8 cellular contexts compared by ENCODE assay signal in genomic region chr2:127293386-127293757, GRCh38. TPM values are rescaled to one million over a fixed set of nuclear protein-coding genes. Genes with fewer than 3 reads are reported as not detected.
DNase-seq lines count a peak whose midpoint lies in the region; ATAC-seq, FAIRE-seq and TF ChIP-seq lines count a peak whose summit lies in the region.

No MANE protein-coding gene starts in this region.

- no peak for TF ChIP-seq CTCF in astrocyte (IDR thresholded peaks at IDR 0.05; ENCODE audit: insufficient read depth, low read depth, low read length)

- no peaks in the 10 kb centered on the region for H3K27me3 ChIP-seq in HUES64 (ENCODE audit: insufficient read depth, low read length)
- no peaks in the 10 kb centered on the region for H3K27me3 ChIP-seq in astrocyte (ENCODE audit: insufficient read depth, low read length)
- no peaks in the 10 kb centered on the region for H3K27me3 ChIP-seq in stomach smooth muscle (ENCODE audit: control insufficient read depth in 1 of 2, insufficient read depth in 2 of 2, low read length in 2 of 2)

- 12% methylated on average over 13 of the region's 13 CpGs for WGBS in HUES64

- peak overlapping the region; percentile 85 for H2AFZ ChIP-seq in astrocyte (ENCODE audit: low read depth, low read length)

- H3K27ac ChIP-seq in HUES64 (ENCODE audit: low read depth, low read length): peak overlapping the region; percentile 87; the same call in 1 of the 2 replicates
- peak overlapping the region; percentile 85 for H3K27ac ChIP-seq in astrocyte (ENCODE audit: low read depth, low read length)
- peak overlapping the region; percentile 64 for H3K27ac ChIP-seq in stomach smooth muscle (ENCODE audit: low read length)

- H3K9ac ChIP-seq in HUES64 (ENCODE audit: low read depth, low read length) (peak overlapping the region; percentile 93), astrocyte (ENCODE audit: low read length) (peak overlapping the region; percentile 90), stomach smooth muscle (ENCODE audit: low read length in 2 of 2) (peak overlapping the region; percentile 80 to 89)

- peaks cover 15% of the 10 kb centered on the region for H3K36me3 Mint-ChIP-seq in astrocyte (ENCODE audit: low read depth, unreplicated experiment)

- peaks cover 41% of the 10 kb centered on the region for H3K79me2 ChIP-seq in astrocyte (ENCODE audit: insufficient read depth, low read length)

- no peaks in the 10 kb centered on the region for H3K9me3 Mint-ChIP-seq in astrocyte (ENCODE audit: unreplicated experiment)

- H3K27me3 Mint-ChIP-seq in astrocyte (ENCODE audit: low read depth, unreplicated experiment): no peaks in the 10 kb centered on the region

- H3K4me3 ChIP-seq in HUES64 (ENCODE audit: low read length): peak overlapping the region; percentile 98
- peak overlapping the region; percentile 96 for H3K4me3 ChIP-seq in astrocyte (ENCODE audit: insufficient read depth, low read depth, low read length)
- H3K4me3 ChIP-seq in stomach smooth muscle (ENCODE audit: low read length in 2 of 2): peak overlapping the region; percentile 91 to 93

- peak overlapping the region; percentile 93 for H3K4me3 Mint-ChIP-seq in astrocyte (ENCODE audit: unreplicated experiment)

- H3K4me1 ChIP-seq in HUES64 (ENCODE audit: insufficient read depth, low read length): 0 out of 2 replicates have a peak, but pooled peaks cover 4% of the 10 kb centered on the region
- H3K4me1 ChIP-seq in astrocyte (ENCODE audit: insufficient read depth, low read length): peaks cover 8% of the 10 kb centered on the region
- H3K4me1 ChIP-seq in stomach smooth muscle (ENCODE audit: control insufficient read depth, insufficient read depth, low read length): peaks cover 11% of the 10 kb centered on the region

- H4K20me1 ChIP-seq in astrocyte (ENCODE audit: insufficient read depth, low read length): peaks cover 18% of the 10 kb centered on the region

- H3K36me3 ChIP-seq in HUES64 (ENCODE audit: insufficient read depth, low read length) (peaks cover 46% of the 10 kb centered on the region), astrocyte (ENCODE audit: insufficient read depth, low read length) (peaks cover 35% of the 10 kb centered on the region), stomach smooth muscle (ENCODE audit: control insufficient read depth in 2 of 2, insufficient read depth in 2 of 2, low read length in 2 of 2) (peaks cover 31 to 36% of the 10 kb centered on the region in 2 donors)

- H3K9me3 ChIP-seq in HUES64 (ENCODE audit: insufficient read depth, low read depth, low read length) (no peaks in the 10 kb centered on the region), astrocyte (ENCODE audit: insufficient read depth, low read depth, low read length) (no peaks in the 10 kb centered on the region), stomach smooth muscle (ENCODE audit: control insufficient read depth in 2 of 2, low read length in 2 of 2) (no peaks in the 10 kb centered on the region)

- H3K4me1 Mint-ChIP-seq in astrocyte (ENCODE audit: low read depth, unreplicated experiment): peaks cover 11% of the 10 kb centered on the region

- no peak for ATAC-seq in GM18907 (IDR thresholded peaks at IDR 0.05; ENCODE audit: unreplicated experiment)

- no peak for FAIRE-seq in astrocyte (lab: Jason Lieb, UNC)

- DNase-seq in GM03348 (ENCODE audit: low spot score): peak; percentile 20
- DNase-seq in astrocyte (ENCODE audit: low read depth): no peak
- peak; percentile 18 for DNase-seq in iris pigment epithelial cell (ENCODE audit: low read depth)
- DNase-seq in NCI-H1092 (lab: John Stamatoyannopoulos, UW): no peak
- no peak for DNase-seq in DMS53 (lab: John Stamatoyannopoulos, UW)

- peak overlapping the region; percentile 47 for H3K27ac Mint-ChIP-seq in astrocyte (ENCODE audit: unreplicated experiment)

- H3K4me2 ChIP-seq in astrocyte (ENCODE audit: low read length): peak overlapping the region; percentile 86

RNA-seq across cellular contexts. Expression of gene ERCC3, which starts 0.6 kb away (rescaled TPM):
- 40.6 TPM for polyA plus RNA-seq in HUES64 (2013, experiment 1 of 2)
- polyA plus RNA-seq in HUES64 (2013, experiment 2 of 2): 40.3 TPM
- 33.1 and 34.8 TPM in 2 replicates for total RNA-seq in astrocyte

Comparison
In these comparisons a context has a peak if more than half of its experiments do, and no peak if none do; other contexts are left out.
1. DNase-seq: peak in GM03348 (single experiment) and iris pigment epithelial cell (single experiment); none in astrocyte (single experiment), NCI-H1092 (single experiment) and DMS53 (single experiment).
2. Peak in every context shown above with its lines, with median percentiles within 50 percentile points of each other: H3K27ac ChIP-seq, H3K4me3 ChIP-seq and H3K9ac ChIP-seq.